22 cellular contexts compared by ENCODE assay signal in genomic region chr1:1788136-1788535, GRCh38. TPM values are rescaled to one million over a fixed set of nuclear protein-coding genes. Genes with fewer than 3 reads are reported as not detected.
DNase-seq lines count a peak whose midpoint lies in the region; ATAC-seq and TF ChIP-seq lines count a peak whose summit lies in the region.
"Had no signal": no experiment of that assay in that cellular context is flagged by ENCODE, and none has a peak within 500 bp of the region (broad histone marks: within the 10 kb centered on the region; RNA-seq: fewer than 3 reads in every experiment).

No MANE protein-coding gene starts in this region.

- peaks cover 5% of the 10 kb centered on the region for H3K4me1 Mint-ChIP-seq in activated T-cell treated with anti-CD3 and anti-CD28 coated beads, Interleukin-2, amount 50 U/mL, for 24 hours (ENCODE audit: low read depth)
- H3K4me1 Mint-ChIP-seq in activated T-cell treated with anti-CD3 and anti-CD28 coated beads, Interleukin-2, amount 50 U/mL, for 72 hours (ENCODE audit: low read depth), result peaks cover 6% of the 10 kb centered on the region
- peaks cover 3% of the 10 kb centered on the region for H3K4me1 Mint-ChIP-seq in brain
- H3K4me1 Mint-ChIP-seq in stimulated activated naive B cell treated with anti-CD40 and anti-IgM and Interleukin-4, amounts not matched to agents 10 μg/mL and 1 μg/mL and 100 μg/mL, for 72 hours, result peaks cover 12 to 21% of the 10 kb centered on the region in 2 donors
- peaks cover 3 to 10% (median 7%) of the 10 kb centered on the region in 4 donors for H3K4me1 Mint-ChIP-seq in naive thymus-derived CD8-positive, alpha-beta T cell

- H3K27ac Mint-ChIP-seq in activated T-cell treated with anti-CD3 and anti-CD28 coated beads, Interleukin-2, amount 50 U/mL, for 24 hours, result peak overlapping the region; percentile 26
- H3K27ac Mint-ChIP-seq in activated T-cell treated with anti-CD3 and anti-CD28 coated beads, Interleukin-2, amount 50 U/mL, for 72 hours, result no peak overlapping the region
- H3K27ac Mint-ChIP-seq in brain, result peak overlapping the region in 4 of 5 experiments; percentile 33 to 83 (median 64)
- peak overlapping the region; percentile 62 for H3K27ac Mint-ChIP-seq in stimulated activated naive B cell treated with anti-CD40 and anti-IgM and Interleukin-4, amounts not matched to agents 10 μg/mL and 1 μg/mL and 100 μg/mL, for 72 hours
- no peak overlapping the region for H3K27ac Mint-ChIP-seq in naive thymus-derived CD8-positive, alpha-beta T cell
- H3K27ac Mint-ChIP-seq: activated naive CD4-positive, alpha-beta T cell treated with anti-CD3 and anti-CD28 coated beads for 36 hours had no signal

- H3K4me3 Mint-ChIP-seq in activated T-cell treated with anti-CD3 and anti-CD28 coated beads, Interleukin-2, amount 50 U/mL, for 24 hours, result no peak overlapping the region
- H3K4me3 Mint-ChIP-seq in activated T-cell treated with anti-CD3 and anti-CD28 coated beads, Interleukin-2, amount 50 U/mL, for 72 hours, result no peak overlapping the region
- H3K4me3 Mint-ChIP-seq in brain, result no peak overlapping the region
- no peak overlapping the region for H3K4me3 Mint-ChIP-seq in stimulated activated naive B cell treated with anti-CD40 and anti-IgM and Interleukin-4, amounts not matched to agents 10 μg/mL and 1 μg/mL and 100 μg/mL, for 72 hours
- H3K4me3 Mint-ChIP-seq in naive thymus-derived CD8-positive, alpha-beta T cell, result no peak overlapping the region
- H3K4me3 Mint-ChIP-seq: activated CD8-positive, alpha-beta T cell treated with anti-CD3 and anti-CD28 coated beads, Interleukin-2, amount 10 ng/mL, durations not matched to agents 7 days and 5 days; activated naive CD4-positive, alpha-beta T cell treated with anti-CD3 and anti-CD28 coated beads for 36 hours; central memory CD8-positive, alpha-beta T cell had no signal

- no peaks in the 10 kb centered on the region for H3K27me3 Mint-ChIP-seq in activated T-cell treated with anti-CD3 and anti-CD28 coated beads, Interleukin-2, amount 50 U/mL, for 24 hours
- no peaks in the 10 kb centered on the region for H3K27me3 Mint-ChIP-seq in activated T-cell treated with anti-CD3 and anti-CD28 coated beads, Interleukin-2, amount 50 U/mL, for 72 hours (ENCODE audit: low read depth)
- peaks cover 3% of the 10 kb centered on the region for H3K27me3 Mint-ChIP-seq in brain
- no peaks in the 10 kb centered on the region for H3K27me3 Mint-ChIP-seq in stimulated activated naive B cell treated with anti-CD40 and anti-IgM and Interleukin-4, amounts not matched to agents 10 μg/mL and 1 μg/mL and 100 μg/mL, for 72 hours
- H3K27me3 Mint-ChIP-seq in naive thymus-derived CD8-positive, alpha-beta T cell, result no peaks in the 10 kb centered on the region
- H3K27me3 Mint-ChIP-seq: central memory CD8-positive, alpha-beta T cell; naive B cell had no signal

- H3K36me3 Mint-ChIP-seq in activated T-cell treated with anti-CD3 and anti-CD28 coated beads, Interleukin-2, amount 50 U/mL, for 24 hours (ENCODE audit: low read depth), result peaks cover 93% of the 10 kb centered on the region
- H3K36me3 Mint-ChIP-seq in activated T-cell treated with anti-CD3 and anti-CD28 coated beads, Interleukin-2, amount 50 U/mL, for 72 hours (ENCODE audit: insufficient read depth in 2 of 2), result peaks cover 10 to 36% of the 10 kb centered on the region in 2 donors
- peaks cover 81% of the 10 kb centered on the region for H3K36me3 Mint-ChIP-seq in brain
- peaks cover 37 to 64% of the 10 kb centered on the region in 2 donors for H3K36me3 Mint-ChIP-seq in stimulated activated naive B cell treated with anti-CD40 and anti-IgM and Interleukin-4, amounts not matched to agents 10 μg/mL and 1 μg/mL and 100 μg/mL, for 72 hours
- H3K36me3 Mint-ChIP-seq in naive thymus-derived CD8-positive, alpha-beta T cell, result peaks cover 6 to 83% (median 9%) of the 10 kb centered on the region in 3 donors

- no peak for TF ChIP-seq CTCF in brain (conservative IDR thresholded peaks at IDR 0.05)

- intact Hi-C loops in left ventricle myocardium superior (cut with micrococcal nuclease), result no loop called here

- POLR2A ChIA-PET in naive thymus-derived CD8-positive, alpha-beta T cell (lab: Charles Lee), result interaction anchor here (0.5 to 0.7 kb wide), 2 partner anchors 177 to 444 kb away, joined by 3 read pairs; no protein-coding TSS in a partner anchor

- ATAC-seq in activated T-cell treated with anti-CD3 and anti-CD28 coated beads, Interleukin-2, amount 50 U/mL, for 72 hours (replicated peaks in 1 of 2), result no peak
- peak; percentile 77 for ATAC-seq in left ventricle myocardium superior
- no peak for ATAC-seq in stimulated activated naive B cell treated with anti-CD40 and anti-IgM and Interleukin-4, amounts not matched to agents 10 μg/mL and 1 μg/mL and 100 μg/mL, for 72 hours (replicated peaks)
- no peak for ATAC-seq in naive thymus-derived CD8-positive, alpha-beta T cell
- ATAC-seq: activated CD8-positive, alpha-beta T cell treated with anti-CD3 and anti-CD28 coated beads, Interleukin-2, amount 10 ng/mL, durations not matched to agents 7 days and 5 days; K562 had no signal

- no peak for DNase-seq in activated T-cell treated with anti-CD3 and anti-CD28 coated beads, Interleukin-2, amount 50 U/mL, for 24 hours
- no peak for DNase-seq in activated T-cell treated with anti-CD3 and anti-CD28 coated beads, Interleukin-2, amount 50 U/mL, for 72 hours
- DNase-seq in left ventricle myocardium superior (peak; percentile 51), RPMI8226 (no peak), cerebellum (ENCODE audit: low spot score) (no peak)
- DNase-seq in stimulated activated naive B cell treated with anti-CD40 and anti-IgM and Interleukin-4, amounts not matched to agents 10 μg/mL and 1 μg/mL and 100 μg/mL, for 72 hours, result no peak
- no peak for DNase-seq in naive thymus-derived CD8-positive, alpha-beta T cell
- DNase-seq: activated CD8-positive, alpha-beta T cell treated with anti-CD3 and anti-CD28 coated beads, Interleukin-2, amount 10 ng/mL, durations not matched to agents 7 days and 5 days; activated naive CD4-positive, alpha-beta T cell treated with anti-CD3 and anti-CD28 coated beads for 36 hours; effector CD8-positive, alpha-beta T cell; HCEC 1CT; mesendoderm; naive B cell; NCI-H1694 treated with DMSO at 0.1 percent for 48 hours; NCI-H2171 treated with DMSO at 0.1 percent for 48 hours; NCI-H526; stomach; T-helper 9 cell; upper lobe of left lung had no signal

- no peaks in the 10 kb centered on the region for H3K9me3 Mint-ChIP-seq in activated T-cell treated with anti-CD3 and anti-CD28 coated beads, Interleukin-2, amount 50 U/mL, for 24 hours
- no peaks in the 10 kb centered on the region for H3K9me3 Mint-ChIP-seq in activated T-cell treated with anti-CD3 and anti-CD28 coated beads, Interleukin-2, amount 50 U/mL, for 72 hours
- no peaks in the 10 kb centered on the region for H3K9me3 Mint-ChIP-seq in brain
- H3K9me3 Mint-ChIP-seq in stimulated activated naive B cell treated with anti-CD40 and anti-IgM and Interleukin-4, amounts not matched to agents 10 μg/mL and 1 μg/mL and 100 μg/mL, for 72 hours, result no peaks in the 10 kb centered on the region
- no peaks in the 10 kb centered on the region for H3K9me3 Mint-ChIP-seq in naive thymus-derived CD8-positive, alpha-beta T cell
- H3K9me3 Mint-ChIP-seq: activated naive CD4-positive, alpha-beta T cell treated with anti-CD3 and anti-CD28 coated beads for 36 hours; central memory CD8-positive, alpha-beta T cell; naive B cell had no signal

RNA-seq across cellular contexts. Expression of gene NADK, which starts 9.9 kb away (rescaled TPM):
- total RNA-seq in activated T-cell treated with anti-CD3 and anti-CD28 coated beads, Interleukin-2, amount 50 U/mL, for 72 hours, result 10 to 100 TPM; 54.0 to 54.5 TPM
- 27.7 TPM for polyA plus RNA-seq in brain (ENCODE audit: insufficient read depth, low read depth, low replicate concordance)
- total RNA-seq in left ventricle myocardium superior (24.4 TPM), cerebellum (22.4 TPM)
- 10 to 100 TPM; 47.3 to 53.9 TPM for total RNA-seq in naive thymus-derived CD8-positive, alpha-beta T cell
- polyA plus RNA-seq in naive thymus-derived CD8-positive, alpha-beta T cell, result 10 to 100 TPM; 18.3 to 25.4 (median 19.7) TPM

Comparison
In these comparisons a context has a peak if more than half of its experiments do, and no peak if none do; other contexts are left out.
1. H3K27ac Mint-ChIP-seq: peak in activated T-cell treated with anti-CD3 and anti-CD28 coated beads, Interleukin-2, amount 50 U/mL, for 24 hours (single experiment), brain (4 of 5) and stimulated activated naive B cell treated with anti-CD40 and anti-IgM and Interleukin-4, amounts not matched to agents 10 μg/mL and 1 μg/mL and 100 μg/mL, for 72 hours (single experiment); none in activated T-cell treated with anti-CD3 and anti-CD28 coated beads, Interleukin-2, amount 50 U/mL, for 72 hours (single experiment) and naive thymus-derived CD8-positive, alpha-beta T cell (0 of 10).